In genomic region chr12:108483213-108483920, GRCh38 we compare ENCODE assay signal across 25 cellular contexts. TPM values are rescaled to one million over a fixed set of nuclear protein-coding genes. Genes with fewer than 3 reads are reported as not detected.
DNase-seq lines count a peak whose midpoint lies in the region; ATAC-seq and TF ChIP-seq lines count a peak whose summit lies in the region.
"Had no signal": no experiment of that assay in that cellular context is flagged by ENCODE, and none has a peak within 500 bp of the region (broad histone marks: within the 10 kb centered on the region; RNA-seq: fewer than 3 reads in every experiment).

No MANE protein-coding gene starts in this region.

- in situ Hi-C loops in astrocyte of the spinal cord (cut with HindIII; ENCODE audit: low sequenced_read_pairs): no loop called here

- H3K4me1 ChIP-seq in ES-I3 (ENCODE audit: insufficient read depth, low read length) (peaks cover 15% of the 10 kb centered on the region), foreskin keratinocyte (peaks cover 18% of the 10 kb centered on the region), left ventricle myocardium inferior (no peaks in the 10 kb centered on the region)
- H3K4me1 ChIP-seq: right atrium auricular region, upper lobe of left lung had no signal

- intact Hi-C loops in left ventricle myocardium inferior (cut with micrococcal nuclease): no loop called here

- H3K27ac ChIP-seq in foreskin keratinocyte: peak overlapping the region; percentile 84
- H3K27ac ChIP-seq in left ventricle myocardium inferior (replicated peaks): no peak overlapping the region
- H3K27ac ChIP-seq: BLaER1, right atrium auricular region, upper lobe of left lung had no signal

- no peaks in the 10 kb centered on the region for H3K36me3 ChIP-seq in ES-I3 (ENCODE audit: insufficient read depth, low read length)
- no peaks in the 10 kb centered on the region for H3K36me3 ChIP-seq in left ventricle myocardium inferior
- H3K36me3 ChIP-seq: BLaER1, MG63, right atrium auricular region, upper lobe of left lung had no signal

- ATAC-seq in foreskin keratinocyte: peak; percentile 66
- ATAC-seq in HG03159 (IDR thresholded peaks at IDR 0.05; ENCODE audit: unreplicated experiment): no peak
- ATAC-seq in GM21528 (IDR thresholded peaks at IDR 0.05; ENCODE audit: low FRiP score, unreplicated experiment): no peak
- ATAC-seq: activated CD8-positive, alpha-beta T cell treated with anti-CD3 and anti-CD28 coated beads for 36 hours; left ventricle myocardium superior; Right ventricle myocardium inferior; SK-N-SH treated with all-trans-retinoic acid at 6 μM for 48 hours had no signal

- H3K9ac ChIP-seq in ES-I3 (ENCODE audit: low read depth, low read length): peak overlapping the region; percentile 1; the same call in 1 of the 2 replicates
- H3K9ac ChIP-seq: BLaER1 had no signal

- H3K4me3 ChIP-seq in astrocyte of the spinal cord (ENCODE audit: low read depth, low read length) (no peak overlapping the region), left ventricle myocardium inferior (no peak overlapping the region)
- H3K4me3 ChIP-seq: BLaER1, MG63, right atrium auricular region, upper lobe of left lung had no signal

- DNase-seq in NCI-H1694 treated with DMSO at 0.1 percent for 48 hours (lab: John Stamatoyannopoulos, UW) (peak; percentile 57), astrocyte of the spinal cord (ENCODE audit: low read depth, low spot score) (peak; percentile 8), foreskin keratinocyte (peak; percentile 84 to 89), left ventricle myocardium inferior (no peak), NCI-H510A (lab: John Stamatoyannopoulos, UW) (no peak)
- DNase-seq: activated CD8-positive, alpha-beta T cell treated with anti-CD3 and anti-CD28 coated beads for 36 hours; activated naive CD4-positive, alpha-beta T cell treated with anti-CD3 and anti-CD28 coated beads, Interleukin-2, amount 50 U/mL, for 16 hours; effector CD4-positive, alpha-beta T cell; HFFc6; KBM-7; left ventricle myocardium superior; naive B cell; NCI-H1105 treated with DMSO at 0.1 percent for 48 hours; NCI-H2081; small intestine; stimulated activated naive CD4-positive, alpha-beta T cell; upper lobe of left lung had no signal

- H3K27me3 ChIP-seq in foreskin keratinocyte (no peaks in the 10 kb centered on the region), left ventricle myocardium inferior (ENCODE audit: low read depth) (peaks cover 68% of the 10 kb centered on the region)
- H3K27me3 ChIP-seq: BLaER1, MG63, right atrium auricular region, upper lobe of left lung had no signal

- H3K9me3 ChIP-seq in ES-I3 (ENCODE audit: control insufficient read depth, insufficient read depth, low read length): no peaks in the 10 kb centered on the region
- peaks cover 11% of the 10 kb centered on the region for H3K9me3 ChIP-seq in left ventricle myocardium inferior (replicated peaks)
- H3K9me3 ChIP-seq: MG63 had no signal

- TF ChIP-seq CTCF in astrocyte of the spinal cord (IDR thresholded peaks at IDR 0.05; ENCODE audit: low read depth, low read length) (no peak), foreskin keratinocyte (conservative IDR thresholded peaks at IDR 0.05) (no peak), left ventricle myocardium inferior (IDR thresholded peaks at IDR 0.05; ENCODE audit: borderline replicate concordance) (no peak)

RNA-seq across cellular contexts. Expression of gene FICD, which starts 31.7 kb away (rescaled TPM):
- total RNA-seq in foreskin keratinocyte (2.0 and 2.8 TPM in 2 replicates), left ventricle myocardium inferior (4.2 TPM)
- polyA plus RNA-seq in foreskin keratinocyte: 0.87 and 1.00 TPM in 2 replicates

Comparison
In these comparisons a context has a peak if more than half of its experiments do, and no peak if none do; other contexts are left out.
1. DNase-seq: peak in NCI-H1694 treated with DMSO at 0.1 percent for 48 hours (single experiment), astrocyte of the spinal cord (single experiment) and foreskin keratinocyte (2 of 2); none in left ventricle myocardium inferior (single experiment) and NCI-H510A (single experiment).